Comparison of ENCODE assay signal across 8 cellular contexts in genomic region chr10:113108180-113108835, GRCh38.
DNase-seq lines count a peak whose midpoint lies in the region; ATAC-seq and TF ChIP-seq lines count a peak whose summit lies in the region.

No MANE protein-coding gene starts in this region.

- TF ChIP-seq CTCF in GM12864 (IDR thresholded peaks at IDR 0.05; ENCODE audit: low read depth, low read length, missing control alignments) (peak; percentile 61), brain microvascular endothelial cell (IDR thresholded peaks at IDR 0.05; ENCODE audit: low read depth, low read length, missing control alignments) (peak; percentile 73), nephron (IDR thresholded peaks at IDR 0.05; ENCODE audit: unreplicated experiment in 3 of 3) (peak; percentile 20 to 49 (median 28))

- no peak overlapping the region for H3K27ac Mint-ChIP-seq in nephron

- peaks cover 15% of the 10 kb centered on the region for H3K36me3 Mint-ChIP-seq in nephron (ENCODE audit: low read depth)

- H3K4me1 Mint-ChIP-seq in nephron, result peaks cover 24% of the 10 kb centered on the region

- H3K4me3 Mint-ChIP-seq in nephron, result no peak overlapping the region

- in situ Hi-C loops in brain microvascular endothelial cell (cut with HindIII; ENCODE audit: low pct_ligation_motif_present, low sequenced_read_pairs), result no loop called here

- DNase-seq in GM12864 (ENCODE audit: low read depth) (no peak), NCI-H748 (lab: John Stamatoyannopoulos, UW; ENCODE audit: unreplicated experiment) (peak; percentile 68), brain microvascular endothelial cell (no peak), NCI-H1048 (lab: John Stamatoyannopoulos, UW) (no peak), NCI-H2171 (lab: John Stamatoyannopoulos, UW) (no peak), OCI-M2 (lab: John Stamatoyannopoulos, UW; ENCODE audit: unreplicated experiment) (no peak)

- no peaks in the 10 kb centered on the region for H3K27me3 Mint-ChIP-seq in nephron (ENCODE audit: low read depth)

- no peaks in the 10 kb centered on the region for H3K36me3 ChIP-seq in brain microvascular endothelial cell (replicated peaks)

- no peak overlapping the region for H3K27ac ChIP-seq in brain microvascular endothelial cell

- H3K9me3 Mint-ChIP-seq in nephron, result no peaks in the 10 kb centered on the region

- H3K27me3 ChIP-seq in brain microvascular endothelial cell (replicated peaks), result no peaks in the 10 kb centered on the region

- ATAC-seq in HG02852 (IDR thresholded peaks at IDR 0.05; ENCODE audit: unreplicated experiment), result no peak

- no peak overlapping the region for H3K4me3 ChIP-seq in GM12864 (ENCODE audit: low read depth, low read length)
- no peak overlapping the region for H3K4me3 ChIP-seq in brain microvascular endothelial cell (ENCODE audit: low read depth, low read length)
